1 cellular context compared by ENCODE assay signal in the genomic region with DNA sequence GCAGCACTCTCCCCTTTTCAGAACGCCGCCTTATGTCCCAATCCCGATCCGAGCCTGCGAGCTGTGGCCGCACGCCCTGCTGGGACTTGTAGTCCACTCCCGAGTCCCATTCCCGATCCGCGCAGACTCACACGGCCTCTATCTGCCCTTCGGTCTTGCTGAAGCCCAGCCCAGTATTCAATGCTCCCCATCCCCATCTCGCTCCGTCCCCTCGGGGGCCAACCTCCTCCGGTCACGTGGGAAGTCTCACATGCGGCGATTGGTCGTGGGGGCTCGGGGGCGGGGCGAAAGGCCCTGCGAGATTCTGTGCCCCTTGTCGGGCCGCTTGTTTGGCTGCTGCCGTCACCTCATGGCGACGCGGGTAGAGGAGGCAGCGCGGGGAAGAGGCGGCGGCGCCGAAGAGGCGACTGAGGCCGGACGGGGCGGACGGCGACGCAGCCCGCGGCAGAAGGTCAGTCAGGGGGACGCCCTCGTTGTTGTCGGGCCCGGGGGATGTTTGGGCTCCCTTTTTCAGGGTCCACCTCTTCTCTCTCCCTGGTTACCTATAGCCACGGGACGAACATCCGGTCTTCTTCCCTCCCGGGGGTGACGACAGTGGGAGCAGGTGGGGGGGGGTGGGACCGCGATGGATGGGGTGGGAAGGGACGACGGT.
A peak's percentile ranks its signal among the peaks of the same experiment; 100 is the strongest.
TF ChIP-seq lines count a peak whose summit lies in the region.

TXLNG (plus strand) TSS at position 328 of the 652 bp plus-strand sequence; CDS start at position 350, 22 bp downstream.

TF ChIP-seq in HepG2, 621 proteins besides CTCF, POLR2A, EP300 and RAD21 (continued from another document and continues in another):
- TF ChIP-seq, protein P1, sequence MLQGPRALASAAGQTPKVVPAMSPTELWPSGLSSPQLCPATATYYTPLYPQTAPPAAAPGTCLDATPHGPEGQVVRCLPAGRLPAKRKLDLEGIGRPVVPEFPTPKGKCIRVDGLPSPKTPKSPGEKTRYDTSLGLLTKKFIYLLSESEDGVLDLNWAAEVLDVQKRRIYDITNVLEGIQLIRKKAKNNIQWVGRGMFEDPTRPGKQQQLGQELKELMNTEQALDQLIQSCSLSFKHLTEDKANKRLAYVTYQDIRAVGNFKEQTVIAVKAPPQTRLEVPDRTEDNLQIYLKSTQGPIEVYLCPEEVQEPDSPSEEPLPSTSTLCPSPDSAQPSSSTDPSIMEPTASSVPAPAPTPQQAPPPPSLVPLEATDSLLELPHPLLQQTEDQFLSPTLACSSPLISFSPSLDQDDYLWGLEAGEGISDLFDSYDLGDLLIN (CRISPR knock-in tag; IDR thresholded peaks at IDR 0.05; ENCODE audit: borderline replicate concordance) = no peak
- TF ChIP-seq ZNF143 (CRISPR knock-in tag; IDR thresholded peaks at IDR 0.05) = peak; percentile 92
- peak; percentile 57 for TF ChIP-seq ASH2L (IDR thresholded peaks at IDR 0.05; ENCODE audit: insufficient read length, low read depth, low read length)
- peak; percentile 73 for TF ChIP-seq SAP130 (CRISPR knock-in tag; IDR thresholded peaks at IDR 0.05; ENCODE audit: low read depth)
- TF ChIP-seq ZFX (CRISPR knock-in tag; IDR thresholded peaks at IDR 0.05; ENCODE audit: low read depth) = peak; percentile 63; the same call in 1 of the 2 replicates
- peak; percentile 79 for TF ChIP-seq GATAD1 (CRISPR knock-in tag; IDR thresholded peaks at IDR 0.05)
- TF ChIP-seq ZNF780A (CRISPR knock-in tag; IDR thresholded peaks at IDR 0.05) = no peak
- TF ChIP-seq RBFOX2 (IDR thresholded peaks at IDR 0.05; ENCODE audit: low read depth, low read length) = peak; percentile 90
- no peak for TF ChIP-seq ISL2 (CRISPR knock-in tag; IDR thresholded peaks at IDR 0.05)
- 0 out of 2 replicates have a peak, but pooled peaks have one; percentile 24 for TF ChIP-seq ZGPAT (CRISPR knock-in tag; IDR thresholded peaks at IDR 0.05)
- TF ChIP-seq ATF7-NPFF (CRISPR knock-in tag; IDR thresholded peaks at IDR 0.05; ENCODE audit: low read depth) = peak; percentile 13; the same call in 1 of the 2 replicates
- peak; percentile 50; the same call in 1 of the 2 replicates for TF ChIP-seq ZFY (CRISPR knock-in tag; IDR thresholded peaks at IDR 0.05)
- TF ChIP-seq FOXA3 (CRISPR knock-in tag; IDR thresholded peaks at IDR 0.05) = 0 out of 2 replicates have a peak, but pooled peaks have one; percentile 12
- TF ChIP-seq, protein P2, sequence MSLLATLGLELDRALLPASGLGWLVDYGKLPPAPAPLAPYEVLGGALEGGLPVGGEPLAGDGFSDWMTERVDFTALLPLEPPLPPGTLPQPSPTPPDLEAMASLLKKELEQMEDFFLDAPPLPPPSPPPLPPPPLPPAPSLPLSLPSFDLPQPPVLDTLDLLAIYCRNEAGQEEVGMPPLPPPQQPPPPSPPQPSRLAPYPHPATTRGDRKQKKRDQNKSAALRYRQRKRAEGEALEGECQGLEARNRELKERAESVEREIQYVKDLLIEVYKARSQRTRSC (CRISPR knock-in tag; IDR thresholded peaks at IDR 0.05; ENCODE audit: low read depth) = no peak
- peak; percentile 60 for TF ChIP-seq ZNF574 (CRISPR knock-in tag; IDR thresholded peaks at IDR 0.05)
- peak; percentile 90 for TF ChIP-seq RAD51 (IDR thresholded peaks at IDR 0.05; ENCODE audit: borderline replicate concordance)
- TF ChIP-seq TAF1 (CRISPR knock-in tag; IDR thresholded peaks at IDR 0.05) = peak; percentile 85
- peak; percentile 11; the same call in 1 of the 2 replicates for TF ChIP-seq RXRB (CRISPR knock-in tag; IDR thresholded peaks at IDR 0.05; ENCODE audit: borderline replicate concordance)
- no peak for TF ChIP-seq ZBTB20 (CRISPR knock-in tag; IDR thresholded peaks at IDR 0.05; ENCODE audit: borderline replicate concordance, low read depth)
- TF ChIP-seq NFIC (IDR thresholded peaks at IDR 0.05; ENCODE audit: low read length) = no peak
- no peak for TF ChIP-seq ZNF333 (CRISPR knock-in tag; IDR thresholded peaks at IDR 0.05; ENCODE audit: borderline replicate concordance)
- TF ChIP-seq SIN3A (IDR thresholded peaks at IDR 0.05; ENCODE audit: borderline replicate concordance, low read depth, low read length) = peak; percentile 57; the same call in 1 of the 2 replicates
- TF ChIP-seq E2F5 (CRISPR knock-in tag; conservative IDR thresholded peaks at IDR 0.05) = no peak
- peak; percentile 62 for TF ChIP-seq KAT8 (CRISPR knock-in tag; IDR thresholded peaks at IDR 0.05)
- 0 out of 2 replicates have a peak, but pooled peaks have one; percentile 18 for TF ChIP-seq ELF3 (CRISPR knock-in tag; IDR thresholded peaks at IDR 0.05)
- TF ChIP-seq, protein P3, sequence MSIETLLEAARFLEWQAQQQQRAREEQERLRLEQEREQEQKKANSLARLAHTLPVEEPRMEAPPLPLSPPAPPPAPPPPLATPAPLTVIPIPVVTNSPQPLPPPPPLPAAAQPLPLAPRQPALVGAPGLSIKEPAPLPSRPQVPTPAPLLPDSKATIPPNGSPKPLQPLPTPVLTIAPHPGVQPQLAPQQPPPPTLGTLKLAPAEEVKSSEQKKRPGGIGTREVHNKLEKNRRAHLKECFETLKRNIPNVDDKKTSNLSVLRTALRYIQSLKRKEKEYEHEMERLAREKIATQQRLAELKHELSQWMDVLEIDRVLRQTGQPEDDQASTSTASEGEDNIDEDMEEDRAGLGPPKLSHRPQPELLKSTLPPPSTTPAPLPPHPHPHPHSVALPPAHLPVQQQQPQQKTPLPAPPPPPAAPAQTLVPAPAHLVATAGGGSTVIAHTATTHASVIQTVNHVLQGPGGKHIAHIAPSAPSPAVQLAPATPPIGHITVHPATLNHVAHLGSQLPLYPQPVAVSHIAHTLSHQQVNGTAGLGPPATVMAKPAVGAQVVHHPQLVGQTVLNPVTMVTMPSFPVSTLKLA (IDR thresholded peaks at IDR 0.05) = peak; percentile 60
- TF ChIP-seq WIZ (CRISPR knock-in tag; IDR thresholded peaks at IDR 0.05) = no peak
- peak; percentile 28; the same call in 1 of the 2 replicates for TF ChIP-seq ZNF770 (CRISPR knock-in tag; IDR thresholded peaks at IDR 0.05)
- TF ChIP-seq NFYC (CRISPR knock-in tag; IDR thresholded peaks at IDR 0.05) = peak; percentile 77
- TF ChIP-seq ATF1 (CRISPR knock-in tag; IDR thresholded peaks at IDR 0.05) = peak; percentile 63; the same call in 1 of the 2 replicates
- TF ChIP-seq, protein P4, sequence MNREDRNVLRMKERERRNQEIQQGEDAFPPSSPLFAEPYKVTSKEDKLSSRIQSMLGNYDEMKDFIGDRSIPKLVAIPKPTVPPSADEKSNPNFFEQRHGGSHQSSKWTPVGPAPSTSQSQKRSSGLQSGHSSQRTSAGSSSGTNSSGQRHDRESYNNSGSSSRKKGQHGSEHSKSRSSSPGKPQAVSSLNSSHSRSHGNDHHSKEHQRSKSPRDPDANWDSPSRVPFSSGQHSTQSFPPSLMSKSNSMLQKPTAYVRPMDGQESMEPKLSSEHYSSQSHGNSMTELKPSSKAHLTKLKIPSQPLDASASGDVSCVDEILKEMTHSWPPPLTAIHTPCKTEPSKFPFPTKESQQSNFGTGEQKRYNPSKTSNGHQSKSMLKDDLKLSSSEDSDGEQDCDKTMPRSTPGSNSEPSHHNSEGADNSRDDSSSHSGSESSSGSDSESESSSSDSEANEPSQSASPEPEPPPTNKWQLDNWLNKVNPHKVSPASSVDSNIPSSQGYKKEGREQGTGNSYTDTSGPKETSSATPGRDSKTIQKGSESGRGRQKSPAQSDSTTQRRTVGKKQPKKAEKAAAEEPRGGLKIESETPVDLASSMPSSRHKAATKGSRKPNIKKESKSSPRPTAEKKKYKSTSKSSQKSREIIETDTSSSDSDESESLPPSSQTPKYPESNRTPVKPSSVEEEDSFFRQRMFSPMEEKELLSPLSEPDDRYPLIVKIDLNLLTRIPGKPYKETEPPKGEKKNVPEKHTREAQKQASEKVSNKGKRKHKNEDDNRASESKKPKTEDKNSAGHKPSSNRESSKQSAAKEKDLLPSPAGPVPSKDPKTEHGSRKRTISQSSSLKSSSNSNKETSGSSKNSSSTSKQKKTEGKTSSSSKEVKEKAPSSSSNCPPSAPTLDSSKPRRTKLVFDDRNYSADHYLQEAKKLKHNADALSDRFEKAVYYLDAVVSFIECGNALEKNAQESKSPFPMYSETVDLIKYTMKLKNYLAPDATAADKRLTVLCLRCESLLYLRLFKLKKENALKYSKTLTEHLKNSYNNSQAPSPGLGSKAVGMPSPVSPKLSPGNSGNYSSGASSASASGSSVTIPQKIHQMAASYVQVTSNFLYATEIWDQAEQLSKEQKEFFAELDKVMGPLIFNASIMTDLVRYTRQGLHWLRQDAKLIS (CRISPR knock-in tag; IDR thresholded peaks at IDR 0.05) = no peak
- TF ChIP-seq ESRRA (CRISPR knock-in tag; IDR thresholded peaks at IDR 0.05; ENCODE audit: low read depth) = no peak
- 0 out of 2 replicates have a peak, but pooled peaks have one; percentile 19 for TF ChIP-seq AHR (CRISPR knock-in tag; IDR thresholded peaks at IDR 0.05)
- TF ChIP-seq, protein P5, sequence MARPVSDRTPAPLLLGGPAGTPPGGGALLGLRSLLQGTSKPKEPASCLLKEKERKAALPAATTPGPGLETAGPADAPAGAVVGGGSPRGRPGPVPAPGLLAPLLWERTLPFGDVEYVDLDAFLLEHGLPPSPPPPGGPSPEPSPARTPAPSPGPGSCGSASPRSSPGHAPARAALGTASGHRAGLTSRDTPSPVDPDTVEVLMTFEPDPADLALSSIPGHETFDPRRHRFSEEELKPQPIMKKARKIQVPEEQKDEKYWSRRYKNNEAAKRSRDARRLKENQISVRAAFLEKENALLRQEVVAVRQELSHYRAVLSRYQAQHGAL (CRISPR knock-in tag; IDR thresholded peaks at IDR 0.05; ENCODE audit: not compliant biosample characterization) = no peak
- TF ChIP-seq NRL (CRISPR knock-in tag; IDR thresholded peaks at IDR 0.05; ENCODE audit: borderline replicate concordance) = no peak
- no peak for TF ChIP-seq ZNF713 (CRISPR knock-in tag; IDR thresholded peaks at IDR 0.05)
- TF ChIP-seq POGZ (CRISPR knock-in tag; IDR thresholded peaks at IDR 0.05) = peak; percentile 50
- peak; percentile 74 for TF ChIP-seq NFYB (CRISPR knock-in tag; IDR thresholded peaks at IDR 0.05)
- peak; percentile 61; the same call in 1 of the 2 replicates for TF ChIP-seq SP4 (CRISPR knock-in tag; IDR thresholded peaks at IDR 0.05)
- TF ChIP-seq, protein P6, sequence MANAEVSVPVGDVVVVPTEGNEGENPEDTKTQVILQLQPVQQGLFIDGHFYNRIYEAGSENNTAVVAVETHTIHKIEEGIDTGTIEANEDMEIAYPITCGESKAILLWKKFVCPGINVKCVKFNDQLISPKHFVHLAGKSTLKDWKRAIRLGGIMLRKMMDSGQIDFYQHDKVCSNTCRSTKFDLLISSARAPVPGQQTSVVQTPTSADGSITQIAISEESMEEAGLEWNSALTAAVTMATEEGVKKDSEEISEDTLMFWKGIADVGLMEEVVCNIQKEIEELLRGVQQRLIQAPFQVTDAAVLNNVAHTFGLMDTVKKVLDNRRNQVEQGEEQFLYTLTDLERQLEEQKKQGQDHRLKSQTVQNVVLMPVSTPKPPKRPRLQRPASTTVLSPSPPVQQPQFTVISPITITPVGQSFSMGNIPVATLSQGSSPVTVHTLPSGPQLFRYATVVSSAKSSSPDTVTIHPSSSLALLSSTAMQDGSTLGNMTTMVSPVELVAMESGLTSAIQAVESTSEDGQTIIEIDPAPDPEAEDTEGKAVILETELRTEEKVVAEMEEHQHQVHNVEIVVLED (CRISPR knock-in tag; IDR thresholded peaks at IDR 0.05; ENCODE audit: borderline replicate concordance) = peak; percentile 47; the same call in 1 of the 2 replicates
